In the genomic region with DNA sequence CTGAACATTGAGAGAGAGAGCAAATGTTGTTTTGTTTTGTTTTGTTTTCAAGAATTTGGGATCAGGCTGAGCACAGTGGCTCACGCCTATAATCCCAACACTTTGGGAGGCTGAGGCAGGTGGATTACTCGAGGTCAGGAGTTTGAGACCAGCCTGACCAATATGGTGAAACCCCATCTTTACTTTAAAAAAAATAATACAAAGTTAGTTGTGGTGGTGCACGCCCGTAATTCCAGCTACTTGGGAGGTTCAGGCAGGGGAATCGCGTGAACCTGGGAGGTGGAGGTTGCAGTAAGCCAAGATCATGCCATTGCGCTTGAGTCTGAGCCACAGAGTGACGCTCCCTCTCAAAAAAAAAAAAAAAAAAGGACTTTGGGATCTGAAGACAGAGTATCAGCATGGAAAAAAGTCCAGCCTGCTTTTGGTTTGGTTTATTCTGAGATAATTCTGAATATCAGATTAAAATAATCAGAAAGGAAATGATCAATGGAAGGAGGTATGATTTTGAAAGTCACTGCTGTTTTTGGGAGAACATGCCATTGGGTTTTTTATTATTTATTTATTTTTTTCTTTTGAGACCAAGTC, we compare ENCODE assay signal across 39 cellular contexts. TPM values are rescaled to one million over a fixed set of nuclear protein-coding genes. Genes with fewer than 3 reads are reported as not detected.
"Had no signal": no experiment of that assay in that cellular context is flagged by ENCODE, and none has a peak within 500 bp of the region (broad histone marks: within the 10 kb centered on the region; RNA-seq: fewer than 3 reads in every experiment).

No MANE protein-coding gene starts in this region.

- H3K4me1 Mint-ChIP-seq: activated B cell treated with CpG ODN at 0.5 μM for 24 hours; activated CD8-positive, alpha-beta memory T cell treated with anti-CD3 and anti-CD28 coated beads, Interleukin-2, amount 10 ng/mL, durations not matched to agents 7 days and 5 days; activated naive CD4-positive, alpha-beta T cell treated with anti-CD3 and anti-CD28 coated beads, Interleukin-2, amount 50 U/mL, for 24 hours; activated naive CD8-positive, alpha-beta T cell treated with anti-CD3 and anti-CD28 coated beads for 36 hours; activated naive CD8-positive, alpha-beta T cell treated with anti-CD3 and anti-CD28 coated beads, Interleukin-2, amount 50 U/mL, for 24 hours had no signal

- H3K4me1 ChIP-seq: adrenal gland had no signal

- ATAC-seq: activated CD4-positive, CD25-positive, alpha-beta regulatory T cell treated with anti-CD3 and anti-CD28 coated beads, Interleukin-2, amount 50 U/mL, for 24 hours; activated CD8-positive, alpha-beta memory T cell treated with anti-CD3 and anti-CD28 coated beads, Interleukin-2, amount 10 ng/mL, durations not matched to agents 7 days and 5 days; activated CD8-positive, alpha-beta T cell treated with anti-CD3 and anti-CD28 coated beads for 36 hours; activated naive CD8-positive, alpha-beta T cell treated with anti-CD3 and anti-CD28 coated beads, Interleukin-2, amount 50 U/mL, for 24 hours; gastroesophageal sphincter; T-helper 17 cell had no signal

- H3K36me3 Mint-ChIP-seq: activated CD8-positive, alpha-beta memory T cell treated with anti-CD3 and anti-CD28 coated beads, Interleukin-2, amount 10 ng/mL, durations not matched to agents 7 days and 5 days; activated naive CD4-positive, alpha-beta T cell treated with anti-CD3 and anti-CD28 coated beads, Interleukin-2, amount 50 U/mL, for 24 hours; activated naive CD8-positive, alpha-beta T cell treated with anti-CD3 and anti-CD28 coated beads for 36 hours had no signal

- H3K9me3 Mint-ChIP-seq: activated B cell treated with CpG ODN at 0.5 μM for 24 hours; activated CD8-positive, alpha-beta T cell treated with anti-CD3 and anti-CD28 coated beads for 36 hours; activated naive CD4-positive, alpha-beta T cell treated with anti-CD3 and anti-CD28 coated beads for 36 hours; activated naive CD4-positive, alpha-beta T cell treated with anti-CD3 and anti-CD28 coated beads, Interleukin-2, amount 50 U/mL, for 24 hours; activated naive CD8-positive, alpha-beta T cell treated with anti-CD3 and anti-CD28 coated beads for 36 hours; activated naive CD8-positive, alpha-beta T cell treated with anti-CD3 and anti-CD28 coated beads, Interleukin-2, amount 50 U/mL, for 24 hours; activated T-helper 1 cell treated with anti-CD3 and anti-CD28 coated beads, Interleukin-12 subunit alpha, Interleukin-12 subunit beta, Interleukin-2, Interleukin-4 antibody, amounts not matched to agents 30 ng/mL and 10 ng/mL and 1 ng/mL, durations not matched to agents 14 hours and 24 hours and 36 hours; activated T-helper 2 cell treated with anti-CD3 and anti-CD28 coated beads, Interferon-gamma antibody, Interleukin-2, Interleukin-4, amounts not matched to agents 10 μg/mL and 5 μg/mL and 100 μg/mL, durations not matched to agents 14 hours and 24 hours and 36 hours; T-helper 2 cell treated with Interferon-gamma antibody and Interleukin-4, amounts not matched to agents 5 μg/mL and 100 μg/mL, for 36 hours had no signal

- H3K4me3 Mint-ChIP-seq: activated B cell treated with CpG ODN at 0.5 μM for 24 hours; activated CD8-positive, alpha-beta memory T cell treated with anti-CD3 and anti-CD28 coated beads, Interleukin-2, amount 10 ng/mL, durations not matched to agents 7 days and 5 days; activated CD8-positive, alpha-beta T cell treated with anti-CD3 and anti-CD28 coated beads for 36 hours; activated naive CD4-positive, alpha-beta T cell treated with anti-CD3 and anti-CD28 coated beads for 36 hours; activated naive CD4-positive, alpha-beta T cell treated with anti-CD3 and anti-CD28 coated beads, Interleukin-2, amount 50 U/mL, for 24 hours; activated naive CD8-positive, alpha-beta T cell treated with anti-CD3 and anti-CD28 coated beads for 36 hours; activated naive CD8-positive, alpha-beta T cell treated with anti-CD3 and anti-CD28 coated beads, Interleukin-2, amount 50 U/mL, for 24 hours; activated T-helper 1 cell treated with anti-CD3 and anti-CD28 coated beads, Interleukin-12 subunit alpha, Interleukin-12 subunit beta, Interleukin-2, Interleukin-4 antibody, amounts not matched to agents 30 ng/mL and 10 ng/mL and 1 ng/mL, durations not matched to agents 14 hours and 24 hours and 36 hours; T-helper 17 cell; T-helper 2 cell treated with Interferon-gamma antibody and Interleukin-4, amounts not matched to agents 5 μg/mL and 100 μg/mL, for 36 hours had no signal

- H3K27ac ChIP-seq: adrenal gland, epithelial cell of prostate, esophagus squamous epithelium, gastroesophageal sphincter, WERI-Rb-1 had no signal

- DNase-seq: activated B cell treated with CpG ODN at 0.5 μM for 24 hours; activated CD4-positive, alpha-beta T cell treated with anti-CD3 and anti-CD28 coated beads for 48 hours; activated CD4-positive, alpha-beta T cell treated with anti-CD3 and anti-CD28 coated beads, Interleukin-2, amount 50 U/mL, for 1 hour; activated CD4-positive, alpha-beta T cell treated with anti-CD3 and anti-CD28 coated beads, Interleukin-2, amount 50 U/mL, for 48 hours; activated CD8-positive, alpha-beta memory T cell treated with anti-CD3 and anti-CD28 coated beads, Interleukin-2, amount 10 ng/mL, durations not matched to agents 7 days and 5 days; activated CD8-positive, alpha-beta memory T cell treated with anti-CD3 and anti-CD28 coated beads, Interleukin-2, amount 50 U/mL, for 4 hours; activated CD8-positive, alpha-beta T cell treated with anti-CD3 and anti-CD28 coated beads for 36 hours; activated effector memory CD4-positive, alpha-beta T cell treated with anti-CD3 and anti-CD28 coated beads, Interleukin-2, amount 50 U/mL, for 16 hours; activated naive CD4-positive, alpha-beta T cell treated with anti-CD3 and anti-CD28 coated beads for 36 hours; activated naive CD8-positive, alpha-beta T cell treated with anti-CD3 and anti-CD28 coated beads for 36 hours; activated naive CD8-positive, alpha-beta T cell treated with anti-CD3 and anti-CD28 coated beads, Interleukin-2, amount 50 U/mL, for 24 hours; activated T-cell treated with anti-CD3 and anti-CD28 coated beads, Interleukin-2, amount 50 U/mL, for 1 hour; activated T-cell treated with anti-CD3 and anti-CD28 coated beads, Interleukin-2, amount 50 U/mL, for 48 hours; adrenal gland; amygdala; aorta; body of pancreas; caudate nucleus; effector CD8-positive, alpha-beta T cell; esophagus squamous epithelium; head of caudate nucleus; T-helper 1 cell; T-helper 17 cell; T1000; WERI-Rb-1 had no signal

- H3K4me3 ChIP-seq: adrenal gland, body of pancreas, esophagus squamous epithelium, gastroesophageal sphincter had no signal

- H3K27me3 ChIP-seq: adrenal gland, body of pancreas had no signal

- H3K9me3 ChIP-seq: adrenal gland, body of pancreas, esophagus squamous epithelium, gastroesophageal sphincter had no signal

- H3K27ac Mint-ChIP-seq: activated B cell treated with CpG ODN at 0.5 μM for 24 hours; activated CD8-positive, alpha-beta memory T cell treated with anti-CD3 and anti-CD28 coated beads, Interleukin-2, amount 10 ng/mL, durations not matched to agents 7 days and 5 days; activated CD8-positive, alpha-beta T cell treated with anti-CD3 and anti-CD28 coated beads for 36 hours; activated naive CD4-positive, alpha-beta T cell treated with anti-CD3 and anti-CD28 coated beads for 36 hours; activated naive CD4-positive, alpha-beta T cell treated with anti-CD3 and anti-CD28 coated beads, Interleukin-2, amount 50 U/mL, for 24 hours; activated naive CD8-positive, alpha-beta T cell treated with anti-CD3 and anti-CD28 coated beads for 36 hours; activated naive CD8-positive, alpha-beta T cell treated with anti-CD3 and anti-CD28 coated beads, Interleukin-2, amount 50 U/mL, for 24 hours; activated T-helper 1 cell treated with anti-CD3 and anti-CD28 coated beads, Interleukin-12 subunit alpha, Interleukin-12 subunit beta, Interleukin-2, Interleukin-4 antibody, amounts not matched to agents 30 ng/mL and 10 ng/mL and 1 ng/mL, durations not matched to agents 14 hours and 24 hours and 36 hours; activated T-helper 2 cell treated with anti-CD3 and anti-CD28 coated beads, Interferon-gamma antibody, Interleukin-2, Interleukin-4, amounts not matched to agents 10 μg/mL and 5 μg/mL and 100 μg/mL, durations not matched to agents 14 hours and 24 hours and 36 hours; T-helper 17 cell; T-helper 2 cell treated with Interferon-gamma antibody and Interleukin-4, amounts not matched to agents 5 μg/mL and 100 μg/mL, for 36 hours had no signal

- H3K36me3 ChIP-seq: adrenal gland, esophagus squamous epithelium, gastroesophageal sphincter, WERI-Rb-1 had no signal

RNA-seq across cellular contexts. Expression of a gene that starts 1.9 kb away (rescaled TPM):
- total RNA-seq: activated B cell treated with CpG ODN at 0.5 μM for 24 hours; activated CD8-positive, alpha-beta memory T cell treated with anti-CD3 and anti-CD28 coated beads for 36 hours; activated CD8-positive, alpha-beta memory T cell treated with anti-CD3 and anti-CD28 coated beads, Interleukin-2, amount 10 ng/mL, durations not matched to agents 7 days and 5 days; activated CD8-positive, alpha-beta T cell treated with anti-CD3 and anti-CD28 coated beads for 36 hours; activated naive CD4-positive, alpha-beta T cell treated with anti-CD3 and anti-CD28 coated beads for 36 hours; activated naive CD8-positive, alpha-beta T cell treated with anti-CD3 and anti-CD28 coated beads for 36 hours; activated T-helper 1 cell treated with anti-CD3 and anti-CD28 coated beads, Interleukin-12 subunit alpha, Interleukin-12 subunit beta, Interleukin-2, Interleukin-4 antibody, amounts not matched to agents 30 ng/mL and 10 ng/mL and 1 ng/mL, durations not matched to agents 14 hours and 24 hours and 36 hours; activated T-helper 2 cell treated with anti-CD3 and anti-CD28 coated beads, Interferon-gamma antibody, Interleukin-2, Interleukin-4, amounts not matched to agents 10 μg/mL and 5 μg/mL and 100 μg/mL, durations not matched to agents 14 hours and 24 hours and 36 hours; body of pancreas; chondrocyte; dermis microvascular lymphatic vessel endothelial cell; endothelial cell of umbilical vein; esophagus squamous epithelium; fibroblast of lung; fibroblast of villous mesenchyme; gastroesophageal sphincter; T-helper 17 cell had no signal
- polyA plus RNA-seq: aorta, endothelial cell of umbilical vein, esophagus, fibroblast of lung had no signal

RNA-seq across cellular contexts. Expression of a gene that starts 34.5 kb away (rescaled TPM):
- total RNA-seq: activated B cell treated with CpG ODN at 0.5 μM for 24 hours; activated CD8-positive, alpha-beta memory T cell treated with anti-CD3 and anti-CD28 coated beads for 36 hours; activated CD8-positive, alpha-beta memory T cell treated with anti-CD3 and anti-CD28 coated beads, Interleukin-2, amount 10 ng/mL, durations not matched to agents 7 days and 5 days; activated CD8-positive, alpha-beta T cell treated with anti-CD3 and anti-CD28 coated beads for 36 hours; activated naive CD4-positive, alpha-beta T cell treated with anti-CD3 and anti-CD28 coated beads for 36 hours; activated naive CD8-positive, alpha-beta T cell treated with anti-CD3 and anti-CD28 coated beads for 36 hours; activated T-helper 1 cell treated with anti-CD3 and anti-CD28 coated beads, Interleukin-12 subunit alpha, Interleukin-12 subunit beta, Interleukin-2, Interleukin-4 antibody, amounts not matched to agents 30 ng/mL and 10 ng/mL and 1 ng/mL, durations not matched to agents 14 hours and 24 hours and 36 hours; activated T-helper 2 cell treated with anti-CD3 and anti-CD28 coated beads, Interferon-gamma antibody, Interleukin-2, Interleukin-4, amounts not matched to agents 10 μg/mL and 5 μg/mL and 100 μg/mL, durations not matched to agents 14 hours and 24 hours and 36 hours; endothelial cell of umbilical vein; T-helper 17 cell had no signal
- polyA plus RNA-seq: endothelial cell of umbilical vein had no signal
